2 cellular contexts compared by ENCODE assay signal in the genomic region with DNA sequence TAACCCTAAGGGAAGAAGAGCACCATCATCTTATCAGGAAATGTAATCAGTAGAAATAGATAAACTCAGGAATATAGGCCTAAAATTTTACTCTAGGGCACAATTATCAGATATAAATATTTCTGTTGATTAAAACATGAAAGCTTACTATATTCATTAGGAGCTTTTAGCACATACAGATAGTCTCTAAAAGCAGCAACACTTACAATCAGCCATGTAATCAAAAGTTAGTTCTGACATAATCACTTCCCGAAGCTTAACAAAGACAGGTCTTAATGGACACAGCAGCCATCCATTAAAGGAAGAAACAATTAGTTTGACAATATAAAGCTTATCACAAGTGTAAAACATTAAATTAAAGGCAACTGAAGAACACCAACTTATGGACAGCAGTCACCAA.
TF ChIP-seq lines count a peak whose summit lies in the region.

No MANE protein-coding gene starts in this region.

TF ChIP-seq in SK-N-SH, 30 proteins besides CTCF, POLR2A, EP300 and RAD21 (continued from another document):
- TF ChIP-seq, protein P1, sequence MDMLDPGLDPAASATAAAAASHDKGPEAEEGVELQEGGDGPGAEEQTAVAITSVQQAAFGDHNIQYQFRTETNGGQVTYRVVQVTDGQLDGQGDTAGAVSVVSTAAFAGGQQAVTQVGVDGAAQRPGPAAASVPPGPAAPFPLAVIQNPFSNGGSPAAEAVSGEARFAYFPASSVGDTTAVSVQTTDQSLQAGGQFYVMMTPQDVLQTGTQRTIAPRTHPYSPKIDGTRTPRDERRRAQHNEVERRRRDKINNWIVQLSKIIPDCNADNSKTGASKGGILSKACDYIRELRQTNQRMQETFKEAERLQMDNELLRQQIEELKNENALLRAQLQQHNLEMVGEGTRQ (IDR thresholded peaks at IDR 0.05; ENCODE audit: borderline replicate concordance, low read depth, low read length) = no peak
- TF ChIP-seq GATA2 (CRISPR knock-in tag; IDR thresholded peaks at IDR 0.05) (peak; percentile 72), FOXJ3 (CRISPR knock-in tag; IDR thresholded peaks at IDR 0.05) (no peak)

TF ChIP-seq in SK-N-SH treated with all-trans-retinoic acid at 6 μM for 48 hours, 23 proteins besides CTCF, POLR2A, EP300 and RAD21 (continued from another document):
- TF ChIP-seq, protein P2, sequence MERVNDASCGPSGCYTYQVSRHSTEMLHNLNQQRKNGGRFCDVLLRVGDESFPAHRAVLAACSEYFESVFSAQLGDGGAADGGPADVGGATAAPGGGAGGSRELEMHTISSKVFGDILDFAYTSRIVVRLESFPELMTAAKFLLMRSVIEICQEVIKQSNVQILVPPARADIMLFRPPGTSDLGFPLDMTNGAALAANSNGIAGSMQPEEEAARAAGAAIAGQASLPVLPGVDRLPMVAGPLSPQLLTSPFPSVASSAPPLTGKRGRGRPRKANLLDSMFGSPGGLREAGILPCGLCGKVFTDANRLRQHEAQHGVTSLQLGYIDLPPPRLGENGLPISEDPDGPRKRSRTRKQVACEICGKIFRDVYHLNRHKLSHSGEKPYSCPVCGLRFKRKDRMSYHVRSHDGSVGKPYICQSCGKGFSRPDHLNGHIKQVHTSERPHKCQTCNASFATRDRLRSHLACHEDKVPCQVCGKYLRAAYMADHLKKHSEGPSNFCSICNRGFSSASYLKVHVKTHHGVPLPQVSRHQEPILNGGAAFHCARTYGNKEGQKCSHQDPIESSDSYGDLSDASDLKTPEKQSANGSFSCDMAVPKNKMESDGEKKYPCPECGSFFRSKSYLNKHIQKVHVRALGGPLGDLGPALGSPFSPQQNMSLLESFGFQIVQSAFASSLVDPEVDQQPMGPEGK (CRISPR knock-in tag; IDR thresholded peaks at IDR 0.05; ENCODE audit: borderline replicate concordance) = no peak
- no peak for TF ChIP-seq ZNF565 (CRISPR knock-in tag; conservative IDR thresholded peaks at IDR 0.05; ENCODE audit: low read depth)
- TF ChIP-seq ZC3H10 (CRISPR knock-in tag; IDR thresholded peaks at IDR 0.05) = no peak
- no peak for TF ChIP-seq ARNTL (CRISPR knock-in tag; IDR thresholded peaks at IDR 0.05; ENCODE audit: borderline replicate concordance, low read depth)
- TF ChIP-seq TOX (CRISPR knock-in tag; IDR thresholded peaks at IDR 0.05; ENCODE audit: borderline replicate concordance) = no peak
- no peak for TF ChIP-seq ESRRG (CRISPR knock-in tag; IDR thresholded peaks at IDR 0.05)
- TF ChIP-seq CSDC2 (CRISPR knock-in tag; IDR thresholded peaks at IDR 0.05) = no peak
- no peak for TF ChIP-seq OSR1 (CRISPR knock-in tag; IDR thresholded peaks at IDR 0.05)
- TF ChIP-seq BACH2 (CRISPR knock-in tag; IDR thresholded peaks at IDR 0.05; ENCODE audit: borderline replicate concordance) = no peak
- TF ChIP-seq, protein P3, sequence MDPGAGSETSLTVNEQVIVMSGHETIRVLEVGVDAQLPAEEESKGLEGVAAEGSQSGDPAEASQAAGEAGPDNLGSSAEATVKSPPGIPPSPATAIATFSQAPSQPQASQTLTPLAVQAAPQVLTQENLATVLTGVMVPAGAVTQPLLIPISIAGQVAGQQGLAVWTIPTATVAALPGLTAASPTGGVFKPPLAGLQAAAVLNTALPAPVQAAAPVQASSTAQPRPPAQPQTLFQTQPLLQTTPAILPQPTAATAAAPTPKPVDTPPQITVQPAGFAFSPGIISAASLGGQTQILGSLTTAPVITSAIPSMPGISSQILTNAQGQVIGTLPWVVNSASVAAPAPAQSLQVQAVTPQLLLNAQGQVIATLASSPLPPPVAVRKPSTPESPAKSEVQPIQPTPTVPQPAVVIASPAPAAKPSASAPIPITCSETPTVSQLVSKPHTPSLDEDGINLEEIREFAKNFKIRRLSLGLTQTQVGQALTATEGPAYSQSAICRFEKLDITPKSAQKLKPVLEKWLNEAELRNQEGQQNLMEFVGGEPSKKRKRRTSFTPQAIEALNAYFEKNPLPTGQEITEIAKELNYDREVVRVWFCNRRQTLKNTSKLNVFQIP (CRISPR knock-in tag; IDR thresholded peaks at IDR 0.05; ENCODE audit: borderline replicate concordance, low read depth) = no peak
- no peak for TF ChIP-seq ISL1 (CRISPR knock-in tag; IDR thresholded peaks at IDR 0.05)
- no peak for TF ChIP-seq ZFP30 (CRISPR knock-in tag; IDR thresholded peaks at IDR 0.05)
- TF ChIP-seq, protein P4, sequence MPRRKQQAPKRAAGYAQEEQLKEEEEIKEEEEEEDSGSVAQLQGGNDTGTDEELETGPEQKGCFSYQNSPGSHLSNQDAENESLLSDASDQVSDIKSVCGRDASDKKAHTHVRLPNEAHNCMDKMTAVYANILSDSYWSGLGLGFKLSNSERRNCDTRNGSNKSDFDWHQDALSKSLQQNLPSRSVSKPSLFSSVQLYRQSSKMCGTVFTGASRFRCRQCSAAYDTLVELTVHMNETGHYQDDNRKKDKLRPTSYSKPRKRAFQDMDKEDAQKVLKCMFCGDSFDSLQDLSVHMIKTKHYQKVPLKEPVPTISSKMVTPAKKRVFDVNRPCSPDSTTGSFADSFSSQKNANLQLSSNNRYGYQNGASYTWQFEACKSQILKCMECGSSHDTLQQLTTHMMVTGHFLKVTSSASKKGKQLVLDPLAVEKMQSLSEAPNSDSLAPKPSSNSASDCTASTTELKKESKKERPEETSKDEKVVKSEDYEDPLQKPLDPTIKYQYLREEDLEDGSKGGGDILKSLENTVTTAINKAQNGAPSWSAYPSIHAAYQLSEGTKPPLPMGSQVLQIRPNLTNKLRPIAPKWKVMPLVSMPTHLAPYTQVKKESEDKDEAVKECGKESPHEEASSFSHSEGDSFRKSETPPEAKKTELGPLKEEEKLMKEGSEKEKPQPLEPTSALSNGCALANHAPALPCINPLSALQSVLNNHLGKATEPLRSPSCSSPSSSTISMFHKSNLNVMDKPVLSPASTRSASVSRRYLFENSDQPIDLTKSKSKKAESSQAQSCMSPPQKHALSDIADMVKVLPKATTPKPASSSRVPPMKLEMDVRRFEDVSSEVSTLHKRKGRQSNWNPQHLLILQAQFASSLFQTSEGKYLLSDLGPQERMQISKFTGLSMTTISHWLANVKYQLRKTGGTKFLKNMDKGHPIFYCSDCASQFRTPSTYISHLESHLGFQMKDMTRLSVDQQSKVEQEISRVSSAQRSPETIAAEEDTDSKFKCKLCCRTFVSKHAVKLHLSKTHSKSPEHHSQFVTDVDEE (CRISPR knock-in tag; IDR thresholded peaks at IDR 0.05) = no peak
- no peak for TF ChIP-seq GLIS3 (CRISPR knock-in tag; IDR thresholded peaks at IDR 0.05)
- TF ChIP-seq PPARA (CRISPR knock-in tag; IDR thresholded peaks at IDR 0.05; ENCODE audit: borderline replicate concordance) = no peak
- no peak for TF ChIP-seq TCF4 (CRISPR knock-in tag; IDR thresholded peaks at IDR 0.05; ENCODE audit: borderline replicate concordance)
- no peak for TF ChIP-seq ZFP3 (CRISPR knock-in tag; IDR thresholded peaks at IDR 0.05)
- TF ChIP-seq, protein P5, sequence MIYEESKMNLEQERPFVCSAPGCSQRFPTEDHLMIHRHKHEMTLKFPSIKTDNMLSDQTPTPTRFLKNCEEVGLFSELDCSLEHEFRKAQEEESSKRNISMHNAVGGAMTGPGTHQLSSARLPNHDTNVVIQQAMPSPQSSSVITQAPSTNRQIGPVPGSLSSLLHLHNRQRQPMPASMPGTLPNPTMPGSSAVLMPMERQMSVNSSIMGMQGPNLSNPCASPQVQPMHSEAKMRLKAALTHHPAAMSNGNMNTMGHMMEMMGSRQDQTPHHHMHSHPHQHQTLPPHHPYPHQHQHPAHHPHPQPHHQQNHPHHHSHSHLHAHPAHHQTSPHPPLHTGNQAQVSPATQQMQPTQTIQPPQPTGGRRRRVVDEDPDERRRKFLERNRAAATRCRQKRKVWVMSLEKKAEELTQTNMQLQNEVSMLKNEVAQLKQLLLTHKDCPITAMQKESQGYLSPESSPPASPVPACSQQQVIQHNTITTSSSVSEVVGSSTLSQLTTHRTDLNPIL (CRISPR knock-in tag; IDR thresholded peaks at IDR 0.05; ENCODE audit: low read depth) = no peak
